ENCODE assay signal across 38 cellular contexts in genomic region chr4:73396993-73397972, GRCh38. TPM values are rescaled to one million over a fixed set of nuclear protein-coding genes. Genes with fewer than 3 reads are reported as not detected.
"Had no signal": no experiment of that assay in that cellular context is flagged by ENCODE, and none has a peak within 500 bp of the region (broad histone marks: within the 10 kb centered on the region; RNA-seq: fewer than 3 reads in every experiment).

No MANE protein-coding gene starts in this region.

- H3K27me3 Mint-ChIP-seq: natural killer cell treated with Interleukin-12 subunit alpha and Interleukin-12 subunit beta and Interleukin-15 and Interleukin-18, amount 100 ng/mL, for 72 hours; progenitor cell of endocrine pancreas; stimulated activated naive CD8-positive, alpha-beta T cell treated with anti-CD3 and anti-CD28 coated beads, Interleukin-15, amount 100 ng/mL, for 72 hours; type B pancreatic cell had no signal

- H3K27ac Mint-ChIP-seq: naive thymus-derived CD4-positive, alpha-beta T cell; natural killer cell treated with Interleukin-12 subunit alpha and Interleukin-12 subunit beta and Interleukin-15 and Interleukin-18, amount 100 ng/mL, for 72 hours; progenitor cell of endocrine pancreas; stimulated activated memory B cell treated with anti-CD40 and anti-IgM and Interleukin-4, amounts not matched to agents 10 μg/mL and 1 μg/mL and 100 μg/mL, for 72 hours; stimulated activated naive CD8-positive, alpha-beta T cell treated with anti-CD3 and anti-CD28 coated beads, Interleukin-15, amount 100 ng/mL, for 72 hours; type B pancreatic cell had no signal

- H3K4me3 Mint-ChIP-seq: naive thymus-derived CD4-positive, alpha-beta T cell; natural killer cell treated with Interleukin-12 subunit alpha and Interleukin-12 subunit beta and Interleukin-15 and Interleukin-18, amount 100 ng/mL, for 72 hours; stimulated activated memory B cell treated with anti-CD40 and anti-IgM and Interleukin-4, amounts not matched to agents 10 μg/mL and 1 μg/mL and 100 μg/mL, for 72 hours; stimulated activated naive CD8-positive, alpha-beta T cell treated with anti-CD3 and anti-CD28 coated beads, Interleukin-15, amount 100 ng/mL, for 72 hours; type B pancreatic cell had no signal

- H3K9me3 Mint-ChIP-seq: naive thymus-derived CD4-positive, alpha-beta T cell; natural killer cell treated with Interleukin-12 subunit alpha and Interleukin-12 subunit beta and Interleukin-15 and Interleukin-18, amount 100 ng/mL, for 72 hours; stimulated activated memory B cell treated with anti-CD40 and anti-IgM and Interleukin-4, amounts not matched to agents 10 μg/mL and 1 μg/mL and 100 μg/mL, for 72 hours; stimulated activated naive CD8-positive, alpha-beta T cell treated with anti-CD3 and anti-CD28 coated beads, Interleukin-15, amount 100 ng/mL, for 72 hours; type B pancreatic cell had no signal

- H3K27me3 ChIP-seq: heart right ventricle, left lung, neutrophil, ovary, sigmoid colon, spleen, tibial nerve, uterus had no signal

- H3K4me3 ChIP-seq: heart right ventricle, left lung, lung, mucosa of descending colon, ovary, sigmoid colon, spleen, tibial nerve, uterus had no signal

- H3K36me3 Mint-ChIP-seq: naive thymus-derived CD4-positive, alpha-beta T cell; natural killer cell treated with Interleukin-12 subunit alpha and Interleukin-12 subunit beta and Interleukin-15 and Interleukin-18, amount 100 ng/mL, for 72 hours; stimulated activated memory B cell treated with anti-CD40 and anti-IgM and Interleukin-4, amounts not matched to agents 10 μg/mL and 1 μg/mL and 100 μg/mL, for 72 hours; type B pancreatic cell had no signal

- H3K4me1 Mint-ChIP-seq: naive thymus-derived CD4-positive, alpha-beta T cell; stimulated activated memory B cell treated with anti-CD40 and anti-IgM and Interleukin-4, amounts not matched to agents 10 μg/mL and 1 μg/mL and 100 μg/mL, for 72 hours; stimulated activated naive CD8-positive, alpha-beta T cell treated with anti-CD3 and anti-CD28 coated beads, Interleukin-15, amount 100 ng/mL, for 72 hours had no signal

- H3K4me1 ChIP-seq: heart right ventricle, left lung, sigmoid colon, spleen, tibial nerve, uterus had no signal

- H3K27ac ChIP-seq: heart right ventricle, left lung, neutrophil, ovary, sigmoid colon, spleen, tibial nerve, uterus had no signal

- DNase-seq: heart right ventricle; hippocampal formation; kidney glomerular epithelial cell; left cardiac atrium; left lung; mesendoderm; midbrain; mucosa of descending colon; naive thymus-derived CD4-positive, alpha-beta T cell; occipital lobe; ovary; retina; right cardiac atrium; sigmoid colon; small intestine; spleen; stimulated activated CD4-positive, alpha-beta T cell treated with anti-CD3 and anti-CD28 coated beads, Interleukin-1b, Interleukin-23, amount 100 ng/mL, for 48 hours; stimulated activated CD4-positive, alpha-beta T cell treated with anti-CD3 and anti-CD28 coated beads, Interleukin-2, amount 100 ng/mL, for 48 hours; stimulated activated CD4-positive, alpha-beta T cell treated with anti-CD3 and anti-CD28 coated beads, Interleukin-4, amount 100 ng/mL, for 4 hours; stimulated activated CD8-positive, alpha-beta memory T cell treated with anti-CD3 and anti-CD28 coated beads, Interleukin-4, amount 100 ng/mL, for 48 hours; stimulated activated naive CD4-positive, alpha-beta T cell treated with Interleukin-2 at 50 U/mL for 16 hours; stimulated activated naive CD8-positive, alpha-beta T cell treated with anti-CD3 and anti-CD28 coated beads, Interleukin-15, amount 100 ng/mL, for 72 hours; substantia nigra; uterus had no signal

- ATAC-seq: heart right ventricle; left cardiac atrium; left lung; mucosa of descending colon; naive thymus-derived CD4-positive, alpha-beta T cell; natural killer cell treated with Interleukin-12 subunit alpha and Interleukin-12 subunit beta and Interleukin-15 and Interleukin-18, amount 100 ng/mL, for 72 hours; right cardiac atrium; stimulated activated memory B cell treated with anti-CD40 and anti-IgM and Interleukin-4, amounts not matched to agents 10 μg/mL and 1 μg/mL and 100 μg/mL, for 72 hours; stimulated activated naive CD8-positive, alpha-beta T cell treated with anti-CD3 and anti-CD28 coated beads, Interleukin-15, amount 100 ng/mL, for 72 hours had no signal

- H3K9me3 ChIP-seq: heart right ventricle, left lung, mucosa of descending colon, neutrophil, ovary, sigmoid colon, spleen, tibial nerve, uterus had no signal

- H3K36me3 ChIP-seq: heart right ventricle, left lung, neutrophil, ovary, sigmoid colon, spleen, tibial nerve, uterus had no signal

RNA-seq across cellular contexts. Expression of gene ALB, which starts 6.8 kb away (rescaled TPM):
- total RNA-seq: myocyte; natural killer cell treated with Interleukin-12 subunit alpha and Interleukin-12 subunit beta and Interleukin-15 and Interleukin-18, amount 100 ng/mL, for 72 hours; pulmonary artery endothelial cell; sigmoid colon had no signal
- polyA plus RNA-seq: keratinocyte; naive thymus-derived CD4-positive, alpha-beta T cell had no signal

RNA-seq across cellular contexts. Expression of gene AFP, which starts 38.7 kb away (rescaled TPM):
- total RNA-seq: heart right ventricle; left cardiac atrium; lower leg skin; mucosa of descending colon; naive thymus-derived CD4-positive, alpha-beta T cell; natural killer cell treated with Interleukin-12 subunit alpha and Interleukin-12 subunit beta and Interleukin-15 and Interleukin-18, amount 100 ng/mL, for 72 hours; pulmonary artery endothelial cell; right cardiac atrium; sigmoid colon; spleen; temporal lobe; tibial nerve; ureter; uterus had no signal
- polyA plus RNA-seq: heart right ventricle; lung; naive thymus-derived CD4-positive, alpha-beta T cell; neural cell; right cardiac atrium; sigmoid colon; spleen had no signal
